In the genomic region with DNA sequence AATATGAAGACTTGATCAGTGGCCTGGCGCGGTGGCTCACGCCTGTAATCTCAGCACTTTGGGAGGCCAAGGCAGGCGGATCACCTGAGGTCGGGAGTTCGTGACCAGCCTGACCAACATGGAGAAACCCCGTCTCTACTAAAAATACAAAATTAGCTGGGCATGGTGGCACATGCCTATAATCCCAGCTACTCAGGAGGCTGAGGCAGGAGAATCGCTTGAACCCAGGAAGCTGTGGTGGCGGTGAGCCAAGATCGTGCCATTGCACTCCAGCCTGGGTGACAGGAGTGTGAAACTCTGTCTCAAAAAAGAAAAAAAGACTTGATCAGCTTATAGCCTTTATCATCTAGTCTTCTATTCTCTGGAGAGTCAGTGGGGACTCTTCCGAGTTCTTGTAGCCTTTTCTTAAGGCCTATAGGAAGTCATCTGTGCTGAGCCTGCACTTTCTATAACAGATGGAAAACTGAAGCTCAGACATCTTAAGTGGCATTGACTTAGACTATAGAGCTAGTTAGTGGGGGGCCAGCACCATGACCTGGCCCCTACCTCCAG, we compare ENCODE assay signal across 7 cellular contexts. TPM values are rescaled to one million over a fixed set of nuclear protein-coding genes. Genes with fewer than 3 reads are reported as not detected.
DNase-seq lines count a peak whose midpoint lies in the region; ATAC-seq and TF ChIP-seq lines count a peak whose summit lies in the region.
"Not testable (repeated sequence)": the region's sequence is repeated elsewhere in the genome, so short reads cannot be mapped to it uniquely, and the experiment has no call there.

No MANE protein-coding gene starts in this region.

- H3K4me2 ChIP-seq in trophoblast cell (ENCODE audit: low read length): not testable (repeated sequence)

- H3K9me3 ChIP-seq in left ventricle myocardium inferior (replicated peaks); trophoblast cell (ENCODE audit: insufficient read depth, low read depth, low read length): not testable (repeated sequence)

- not testable (repeated sequence) for H2AK5ac ChIP-seq in trophoblast cell (ENCODE audit: low read length)

- H3K79me1 ChIP-seq in trophoblast cell (ENCODE audit: low read length): not testable (repeated sequence)

- not testable (repeated sequence) for H3K18ac ChIP-seq in trophoblast cell (ENCODE audit: low read length)

- intact Hi-C loops in activated T-helper 2 cell treated with anti-CD3 and anti-CD28 coated beads, Interferon-gamma antibody, Interleukin-2, Interleukin-4, amounts not matched to agents 10 μg/mL and 5 μg/mL and 100 μg/mL, durations not matched to agents 14 hours and 24 hours and 36 hours (cut with micrococcal nuclease): loop anchor here (1.0 to 10.0 kb wide), 8 partner anchors 9 to 1882 kb away; partner anchors contain the start of genes BCL11B, CCNK and SETD3
- intact Hi-C loops in left ventricle myocardium inferior (cut with micrococcal nuclease): not testable (repeated sequence)

- H2BK120ac ChIP-seq in trophoblast cell (ENCODE audit: insufficient read depth, low read length, poor library complexity): not testable (repeated sequence)

- H3K27ac ChIP-seq in left ventricle myocardium inferior (replicated peaks): peak overlapping the region; percentile 37
- H3K27ac ChIP-seq in trophoblast cell (ENCODE audit: low read depth, low read length): not testable (repeated sequence)

- no CpG with 5 or more reads among the region's 11 CpGs for WGBS in trophoblast cell (ENCODE audit: extremely low coverage, insufficient coverage, insufficient read length)

- H3K36me3 Mint-ChIP-seq in T-helper 1 cell treated with Interleukin-12 subunit alpha and Interleukin-12 subunit beta and Interleukin-4 antibody, amounts not matched to agents 30 μg/mL and 1 μg/mL, for 36 hours (ENCODE audit: low read depth): peaks cover 37% of the 10 kb centered on the region
- peaks cover 28% of the 10 kb centered on the region for H3K36me3 Mint-ChIP-seq in activated T-helper 2 cell treated with anti-CD3 and anti-CD28 coated beads, Interferon-gamma antibody, Interleukin-2, Interleukin-4, amounts not matched to agents 10 μg/mL and 5 μg/mL and 100 μg/mL, durations not matched to agents 14 hours and 24 hours and 36 hours (ENCODE audit: low read depth)

- H2AFZ ChIP-seq in trophoblast cell (ENCODE audit: insufficient read depth, low read length, poor library complexity): not testable (repeated sequence)

- not testable (repeated sequence) for H4K12ac ChIP-seq in trophoblast cell (ENCODE audit: low read depth, low read length)

- not testable (repeated sequence) for H2BK12ac ChIP-seq in trophoblast cell (ENCODE audit: low read length)

- TF ChIP-seq POLR2A in GM18505 (IDR thresholded peaks at IDR 0.05; ENCODE audit: borderline replicate concordance, extremely low read depth, insufficient read depth, insufficient read length): not testable (repeated sequence)

- not testable (repeated sequence) for H3K36me3 ChIP-seq in left ventricle myocardium inferior; trophoblast cell (ENCODE audit: control insufficient read depth in 1 of 2, insufficient read depth in 2 of 2, low read length in 2 of 2)

- not testable (repeated sequence) for H3K27me3 Mint-ChIP-seq in T-helper 1 cell treated with Interleukin-12 subunit alpha and Interleukin-12 subunit beta and Interleukin-4 antibody, amounts not matched to agents 30 μg/mL and 1 μg/mL, for 36 hours (ENCODE audit: low read depth); activated T-helper 2 cell treated with anti-CD3 and anti-CD28 coated beads, Interferon-gamma antibody, Interleukin-2, Interleukin-4, amounts not matched to agents 10 μg/mL and 5 μg/mL and 100 μg/mL, durations not matched to agents 14 hours and 24 hours and 36 hours (ENCODE audit: low read depth)

- H3K9ac ChIP-seq in trophoblast cell (ENCODE audit: low read length): not testable (repeated sequence)

- H3K4me3 ChIP-seq in left ventricle myocardium inferior; trophoblast cell (ENCODE audit: low read depth, low read length): not testable (repeated sequence)

- not testable (repeated sequence) for H3K23ac ChIP-seq in trophoblast cell (ENCODE audit: low read length)

- peak overlapping the region; percentile 93 for H3K4me3 Mint-ChIP-seq in T-helper 1 cell treated with Interleukin-12 subunit alpha and Interleukin-12 subunit beta and Interleukin-4 antibody, amounts not matched to agents 30 μg/mL and 1 μg/mL, for 36 hours
- H3K4me3 Mint-ChIP-seq in activated T-helper 2 cell treated with anti-CD3 and anti-CD28 coated beads, Interferon-gamma antibody, Interleukin-2, Interleukin-4, amounts not matched to agents 10 μg/mL and 5 μg/mL and 100 μg/mL, durations not matched to agents 14 hours and 24 hours and 36 hours (ENCODE audit: low read depth): peak overlapping the region; percentile 85

- not testable (repeated sequence) for TF ChIP-seq CTCF in left ventricle myocardium inferior (IDR thresholded peaks at IDR 0.05; ENCODE audit: borderline replicate concordance)

- not testable (repeated sequence) for H2BK5ac ChIP-seq in trophoblast cell (ENCODE audit: low read depth, low read length, poor library complexity)

- not testable (repeated sequence) for H4K8ac ChIP-seq in trophoblast cell (ENCODE audit: low read depth, low read length)

- not testable (repeated sequence) for H3K79me2 ChIP-seq in trophoblast cell (ENCODE audit: control insufficient read depth, insufficient read depth, low read length, poor library complexity)

- H3K4me1 ChIP-seq in left ventricle myocardium inferior (peaks cover 43% of the 10 kb centered on the region), trophoblast cell (ENCODE audit: control insufficient read depth in 1 of 2, insufficient read depth in 2 of 2, low read length in 2 of 2) (peaks cover 13 to 22% of the 10 kb centered on the region in 2 experiments)

- ATAC-seq in GM18505 (IDR thresholded peaks at IDR 0.05; ENCODE audit: unreplicated experiment) (peak; percentile 1), HG02610 (IDR thresholded peaks at IDR 0.05; ENCODE audit: unreplicated experiment) (peak; percentile 2), HG03571 (IDR thresholded peaks at IDR 0.05; ENCODE audit: unreplicated experiment) (peak; percentile 4)

- peak overlapping the region; percentile 40 for H3K14ac ChIP-seq in trophoblast cell (ENCODE audit: low read length)

- H4K91ac ChIP-seq in trophoblast cell (ENCODE audit: low read depth, low read length): peak overlapping the region; percentile 50

- DNase-seq in activated T-helper 2 cell treated with anti-CD3 and anti-CD28 coated beads, Interferon-gamma antibody, Interleukin-2, Interleukin-4, amounts not matched to agents 10 μg/mL and 5 μg/mL and 100 μg/mL, durations not matched to agents 14 hours and 24 hours and 36 hours (ENCODE audit: low spot score); left ventricle myocardium inferior; trophoblast cell: not testable (repeated sequence)

- H3K27me3 ChIP-seq in left ventricle myocardium inferior (ENCODE audit: low read depth); trophoblast cell (ENCODE audit: insufficient read depth, low read length): not testable (repeated sequence)

- H3K27ac Mint-ChIP-seq in T-helper 1 cell treated with Interleukin-12 subunit alpha and Interleukin-12 subunit beta and Interleukin-4 antibody, amounts not matched to agents 30 μg/mL and 1 μg/mL, for 36 hours: peak overlapping the region; percentile 97
- peak overlapping the region; percentile 99 for H3K27ac Mint-ChIP-seq in activated T-helper 2 cell treated with anti-CD3 and anti-CD28 coated beads, Interferon-gamma antibody, Interleukin-2, Interleukin-4, amounts not matched to agents 10 μg/mL and 5 μg/mL and 100 μg/mL, durations not matched to agents 14 hours and 24 hours and 36 hours

- H3K4me1 Mint-ChIP-seq in T-helper 1 cell treated with Interleukin-12 subunit alpha and Interleukin-12 subunit beta and Interleukin-4 antibody, amounts not matched to agents 30 μg/mL and 1 μg/mL, for 36 hours (ENCODE audit: low read depth): peaks cover 56% of the 10 kb centered on the region
- H3K4me1 Mint-ChIP-seq in activated T-helper 2 cell treated with anti-CD3 and anti-CD28 coated beads, Interferon-gamma antibody, Interleukin-2, Interleukin-4, amounts not matched to agents 10 μg/mL and 5 μg/mL and 100 μg/mL, durations not matched to agents 14 hours and 24 hours and 36 hours (ENCODE audit: low read depth): peaks cover 79% of the 10 kb centered on the region

- not testable (repeated sequence) for H3K9me3 Mint-ChIP-seq in T-helper 1 cell treated with Interleukin-12 subunit alpha and Interleukin-12 subunit beta and Interleukin-4 antibody, amounts not matched to agents 30 μg/mL and 1 μg/mL, for 36 hours; activated T-helper 2 cell treated with anti-CD3 and anti-CD28 coated beads, Interferon-gamma antibody, Interleukin-2, Interleukin-4, amounts not matched to agents 10 μg/mL and 5 μg/mL and 100 μg/mL, durations not matched to agents 14 hours and 24 hours and 36 hours

- H3K4ac ChIP-seq in trophoblast cell (ENCODE audit: low read depth, low read length): not testable (repeated sequence)

RNA-seq across cellular contexts. Expression of gene EVL, which starts 0.5 kb away (rescaled TPM):
- 255 TPM in 2 replicates for total RNA-seq in activated T-helper 2 cell treated with anti-CD3 and anti-CD28 coated beads, Interferon-gamma antibody, Interleukin-2, Interleukin-4, amounts not matched to agents 10 μg/mL and 5 μg/mL and 100 μg/mL, durations not matched to agents 14 hours and 24 hours and 36 hours
- 39.7 TPM for total RNA-seq in left ventricle myocardium inferior
- polyA plus RNA-seq in trophoblast cell (2013): 31.4 and 32.7 TPM in 2 replicates
